In the genomic region with DNA sequence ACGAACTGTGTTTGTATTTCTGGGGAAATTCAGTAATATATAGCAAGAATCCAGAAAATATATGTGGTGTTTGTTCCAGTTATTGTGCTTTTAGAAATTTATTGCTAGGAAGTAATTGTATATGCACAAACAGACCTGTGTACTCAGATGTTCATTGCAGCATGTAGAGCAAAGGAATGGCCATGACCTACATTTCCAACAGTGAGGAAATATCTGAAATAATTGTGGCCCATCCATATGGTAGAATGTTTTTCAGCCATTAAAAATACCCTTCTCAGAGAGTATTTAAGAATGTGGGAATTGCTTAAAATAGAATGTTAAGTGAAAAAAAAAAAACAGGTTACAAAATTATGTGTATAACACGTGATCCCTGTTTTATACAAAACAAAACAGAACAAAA, we compare ENCODE assay signal across 23 cellular contexts.
"Had no signal": no experiment of that assay in that cellular context is flagged by ENCODE, and none has a peak within 500 bp of the region (broad histone marks: within the 10 kb centered on the region; RNA-seq: fewer than 3 reads in every experiment).

No MANE protein-coding gene starts in this region.

- H3K9me3 ChIP-seq: adrenal gland, ascending aorta, esophagus squamous epithelium, gastrocnemius medialis, uterus had no signal

- H3K4me3 ChIP-seq: adrenal gland, ascending aorta, esophagus squamous epithelium, gastrocnemius medialis, hepatocyte, uterus had no signal

- DNase-seq: activated CD4-positive, alpha-beta T cell treated with anti-CD3 and anti-CD28 coated beads for 48 hours; activated CD4-positive, alpha-beta T cell treated with anti-CD3 and anti-CD28 coated beads, Interleukin-2, amount 50 U/mL, for 48 hours; activated CD8-positive, alpha-beta memory T cell treated with anti-CD3 and anti-CD28 coated beads for 24 hours; activated effector memory CD4-positive, alpha-beta T cell treated with Interleukin-2 at 50 U/mL for 16 hours; activated naive CD4-positive, alpha-beta T cell treated with Interleukin-2 at 50 U/mL for 16 hours; adrenal gland; brain microvascular endothelial cell; esophagus squamous epithelium; gastrocnemius medialis; glutamatergic neuron; kidney; left colon; midbrain; naive thymus-derived CD8-positive, alpha-beta T cell; nucleus accumbens; right cardiac atrium; stimulated activated CD4-positive, alpha-beta T cell treated with anti-CD3 and anti-CD28 coated beads, Interleukin-12 subunit alpha, Interleukin-12 subunit beta, amount 100 ng/mL, for 4 hours; stimulated activated CD4-positive, alpha-beta T cell treated with anti-CD3 and anti-CD28 coated beads, Interleukin-4, amount 100 ng/mL, for 24 hours; uterus had no signal

- H3K36me3 ChIP-seq: adrenal gland, ascending aorta, brain microvascular endothelial cell, esophagus squamous epithelium, gastrocnemius medialis, uterus had no signal

- H2AFZ ChIP-seq: hepatocyte, parathyroid adenoma had no signal

- H3K9ac ChIP-seq: parathyroid adenoma had no signal

- H3K27me3 ChIP-seq: adrenal gland, ascending aorta, brain microvascular endothelial cell, esophagus squamous epithelium, gastrocnemius medialis, hepatocyte, uterus had no signal

- H3K27ac ChIP-seq: adrenal gland, brain microvascular endothelial cell, epithelial cell of prostate, esophagus squamous epithelium, gastrocnemius medialis, hepatocyte, parathyroid adenoma, uterus had no signal

- H3K4me2 ChIP-seq: hepatocyte had no signal

- H3K4me1 ChIP-seq: parathyroid adenoma had no signal
